In the genomic region with DNA sequence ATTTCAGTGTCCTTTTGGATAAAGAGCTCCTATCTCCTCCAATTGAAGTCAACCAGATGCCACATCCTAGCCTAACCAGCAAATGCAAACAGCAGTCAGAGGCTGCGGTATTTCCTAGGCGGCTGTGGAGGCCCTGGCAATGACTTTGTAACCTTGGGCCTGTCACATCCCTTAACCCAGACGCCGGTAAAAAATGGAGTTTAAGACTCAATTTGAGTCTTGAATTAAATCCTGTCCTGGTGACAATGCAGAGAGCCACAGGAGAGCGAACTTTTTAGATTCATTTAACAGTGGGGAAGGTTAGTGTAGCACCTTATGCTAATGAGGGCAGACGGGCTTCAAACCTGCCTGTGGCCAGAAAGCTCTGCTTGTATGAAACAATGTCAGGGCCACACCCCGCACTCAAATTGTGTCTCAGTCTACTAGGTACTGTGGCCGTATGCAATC, we compare ENCODE assay signal across 8 cellular contexts. TPM values are rescaled to one million over a fixed set of nuclear protein-coding genes. Genes with fewer than 3 reads are reported as not detected.
DNase-seq lines count a peak whose midpoint lies in the region; ATAC-seq and TF ChIP-seq lines count a peak whose summit lies in the region.

No MANE protein-coding gene starts in this region.

- peak overlapping the region; percentile 61 for H3K4me2 ChIP-seq in SU-DHL-6 (ENCODE audit: low read depth, low read length, poor library complexity, severe bottlenecking)

- peak overlapping the region; percentile 89 for H3K4me3 ChIP-seq in SU-DHL-6 (ENCODE audit: insufficient read depth, low read length, poor library complexity, severe bottlenecking)
- peak overlapping the region in 6 of 7 experiments; percentile 59 to 94 (median 84) for H3K4me3 ChIP-seq in skin epidermis

- peaks cover 37% of the 10 kb centered on the region for H3F3A ChIP-seq in SU-DHL-6 (ENCODE audit: insufficient read depth)

- no peaks in the 10 kb centered on the region for H3K27me3 ChIP-seq in SU-DHL-6 (ENCODE audit: low read length)

- no peaks in the 10 kb centered on the region for H3K9me2 ChIP-seq in SU-DHL-6 (replicated peaks; ENCODE audit: insufficient read depth, low read length)

- TF ChIP-seq CTCF in SU-DHL-6 (IDR thresholded peaks at IDR 0.05; ENCODE audit: insufficient read depth, low read length, poor library complexity, severe bottlenecking) = no peak

- H3K9me3 ChIP-seq in SU-DHL-6 (ENCODE audit: insufficient read depth, low read length) = no peaks in the 10 kb centered on the region

- peaks cover 59% of the 10 kb centered on the region for H3K79me2 ChIP-seq in SU-DHL-6 (ENCODE audit: insufficient read depth, low read length)

- H3K27ac ChIP-seq in SU-DHL-6 (ENCODE audit: low read depth, low read length) (peak overlapping the region; percentile 90), skin epidermis (peak overlapping the region in 12 of 21 experiments; percentile 16 to 90 (median 78))

- no peak for ATAC-seq in HG03280 (IDR thresholded peaks at IDR 0.05; ENCODE audit: unreplicated experiment)

- peaks cover 5% of the 10 kb centered on the region; the same call in 1 of the 2 replicates for H4K20me1 ChIP-seq in SU-DHL-6 (ENCODE audit: low read depth, low read length)

- H2AFZ ChIP-seq in SU-DHL-6 (ENCODE audit: low read depth, low read length, severe bottlenecking) = no peak overlapping the region

- peak; percentile 57 for DNase-seq in NCI-H510A treated with DMSO at 0.1 percent for 48 hours (lab: John Stamatoyannopoulos, UW)
- no peak for DNase-seq in NCI-H510A (lab: John Stamatoyannopoulos, UW)
- DNase-seq in erythroblast (lab: John Stamatoyannopoulos, UW) = peak; percentile 37 to 40
- DNase-seq in SK-N-DZ (ENCODE audit: low spot score) = no peak
- DNase-seq in LoVo (ENCODE audit: low spot score) = no peak

- no peak for TF ChIP-seq POLR2A in erythroblast (IDR thresholded peaks at IDR 0.05; ENCODE audit: low read length)

- H3K36me3 ChIP-seq in SU-DHL-6 (ENCODE audit: low read length) = no peaks in the 10 kb centered on the region

- peak overlapping the region; percentile 86 for H3K9ac ChIP-seq in SU-DHL-6 (ENCODE audit: low read length)

RNA-seq across cellular contexts. Expression of a gene that starts 1.3 kb away (rescaled TPM):
- polyA plus RNA-seq in SK-N-DZ (2014; cell fraction: cytosol; rRNA removed) = 55.9 and 57.1 TPM in 2 replicates
- 39.7 and 41.7 TPM in 2 replicates for polyA plus RNA-seq in SK-N-DZ (2014; cell fraction: nucleus; rRNA removed)

Comparison
In these comparisons a context has a peak if more than half of its experiments do, and no peak if none do; other contexts are left out.
1. DNase-seq: peak in NCI-H510A treated with DMSO at 0.1 percent for 48 hours (single experiment) and erythroblast (2 of 2); none in NCI-H510A (single experiment), SK-N-DZ (single experiment) and LoVo (single experiment).